1 cellular context compared by ENCODE assay signal in genomic region chr1:42179900-42180329, GRCh38.
A peak's percentile ranks its signal among the peaks of the same experiment; 100 is the strongest.
TF ChIP-seq lines count a peak whose summit lies in the region.

No MANE protein-coding gene starts in this region.

TF ChIP-seq in HEK293, 187 proteins besides CTCF, POLR2A, EP300 and RAD21 (continued from another document and continues in another):
- TF ChIP-seq KLF10 (tag by site-specific recombination; IDR thresholded peaks at IDR 0.05) (peak; percentile 27; the same call in 1 of the 2 replicates), ZNF518A (tag by site-specific recombination; conservative IDR thresholded peaks at IDR 0.05; ENCODE audit: low read depth) (no peak), ZNF169 (tag by site-specific recombination; IDR thresholded peaks at IDR 0.05) (no peak; the same call in 1 of the 2 replicates), ZNF670 (tag by site-specific recombination; IDR thresholded peaks at IDR 0.05; ENCODE audit: low read depth) (no peak), ZNF660 (tag by site-specific recombination; IDR thresholded peaks at IDR 0.05) (peak; percentile 63; the same call in 1 of the 2 replicates), ZNF140 (tag by site-specific recombination; IDR thresholded peaks at IDR 0.05) (no peak), KLF9 (tag by site-specific recombination; IDR thresholded peaks at IDR 0.05; ENCODE audit: low read depth) (no peak), ZNF311 (tag by site-specific recombination; IDR thresholded peaks at IDR 0.05; ENCODE audit: borderline replicate concordance) (no peak), ZBTB7A (tag by site-specific recombination; IDR thresholded peaks at IDR 0.05; ENCODE audit: low read depth) (0 out of 2 replicates have a peak, but pooled peaks have one; percentile 27), PRDM10 (tag by site-specific recombination; IDR thresholded peaks at IDR 0.05) (peak; percentile 56), ZNF639 (tag by site-specific recombination; IDR thresholded peaks at IDR 0.05) (peak; percentile 79; the same call in 1 of the 2 replicates), BCL11B (tag by site-specific recombination; IDR thresholded peaks at IDR 0.05; ENCODE audit: low read depth) (0 out of 2 replicates have a peak, but pooled peaks have one; percentile 28), ZSCAN18 (tag by site-specific recombination; IDR thresholded peaks at IDR 0.05) (no peak), ZNF404 (tag by site-specific recombination; IDR thresholded peaks at IDR 0.05) (no peak), ZBTB44 (tag by site-specific recombination; IDR thresholded peaks at IDR 0.05) (0 out of 2 replicates have a peak, but pooled peaks have one; percentile 7), ZBTB8A (tag by site-specific recombination; IDR thresholded peaks at IDR 0.05) (0 out of 2 replicates have a peak, but pooled peaks have one; percentile 22), ZNF792 (tag by site-specific recombination; IDR thresholded peaks at IDR 0.05) (peak; percentile 27; the same call in 1 of the 2 replicates), ZNF280C (tag by site-specific recombination; IDR thresholded peaks at IDR 0.05) (no peak), ZNF146 (tag by site-specific recombination; IDR thresholded peaks at IDR 0.05) (peak; percentile 26), INSM2 (tag by site-specific recombination; IDR thresholded peaks at IDR 0.05) (peak; percentile 82), BCL6B (tag by site-specific recombination; IDR thresholded peaks at IDR 0.05) (no peak), ZNF366 (tag by site-specific recombination; conservative IDR thresholded peaks at IDR 0.05) (peak; percentile 84), BCL11A (tag by site-specific recombination; IDR thresholded peaks at IDR 0.05; ENCODE audit: low read depth) (peak; percentile 69), ZNF24 (tag by site-specific recombination; IDR thresholded peaks at IDR 0.05) (peak; percentile 97), ZNF2 (tag by site-specific recombination; IDR thresholded peaks at IDR 0.05) (peak; percentile 71; the same call in 1 of the 2 replicates), ZNF155 (tag by site-specific recombination; IDR thresholded peaks at IDR 0.05) (no peak; the same call in 1 of the 2 replicates), ZNF473 (tag by site-specific recombination; IDR thresholded peaks at IDR 0.05) (no peak), ZFP69B (tag by site-specific recombination; IDR thresholded peaks at IDR 0.05) (0 out of 2 replicates have a peak, but pooled peaks have one; percentile 63), ZNF18 (tag by site-specific recombination; IDR thresholded peaks at IDR 0.05) (peak; percentile 81), HOXD13 (CRISPR knock-in tag; IDR thresholded peaks at IDR 0.05; ENCODE audit: borderline replicate concordance) (no peak), ATF2 (tag by site-specific recombination; IDR thresholded peaks at IDR 0.05; ENCODE audit: low read depth) (peak; percentile 99)
